ENCODE assay signal across 17 cellular contexts in genomic region chr5:173497685-173498084, GRCh38.
"Had no signal": no experiment of that assay in that cellular context is flagged by ENCODE, and none has a peak within 500 bp of the region (broad histone marks: within the 10 kb centered on the region; RNA-seq: fewer than 3 reads in every experiment).

No MANE protein-coding gene starts in this region.

- H3K4me3 ChIP-seq: left lung, tibial nerve, vagina had no signal

- H3K9ac ChIP-seq: parathyroid adenoma had no signal

- H3K9me3 Mint-ChIP-seq: activated CD4-positive, alpha-beta T cell treated with anti-CD3 and anti-CD28 coated beads, Interleukin-2, amount 10 ng/mL, durations not matched to agents 7 days and 5 days; activated naive CD4-positive, alpha-beta T cell treated with anti-CD3 and anti-CD28 coated beads, Interleukin-2, amount 50 U/mL, for 24 hours; activated T-helper 17 cell treated with anti-CD3 and anti-CD28 coated beads, Interleukin-2, amount 50 U/mL, for 72 hours; neural crest cell; stimulated activated naive CD8-positive, alpha-beta T cell treated with anti-CD3 and anti-CD28 coated beads, Interleukin-15, amount 100 ng/mL, for 72 hours had no signal

- H3K27ac Mint-ChIP-seq: activated CD4-positive, alpha-beta T cell treated with anti-CD3 and anti-CD28 coated beads, Interleukin-2, amount 10 ng/mL, durations not matched to agents 7 days and 5 days; activated naive CD4-positive, alpha-beta T cell treated with anti-CD3 and anti-CD28 coated beads, Interleukin-2, amount 50 U/mL, for 24 hours; activated T-helper 17 cell treated with anti-CD3 and anti-CD28 coated beads, Interleukin-2, amount 50 U/mL, for 72 hours; stimulated activated naive CD8-positive, alpha-beta T cell treated with anti-CD3 and anti-CD28 coated beads, Interleukin-15, amount 100 ng/mL, for 72 hours had no signal

- H3K36me3 ChIP-seq: left lung, tibial nerve, vagina had no signal

- H2AFZ ChIP-seq: parathyroid adenoma had no signal

- H3K79me2 ChIP-seq: parathyroid adenoma had no signal

- H3K27ac ChIP-seq: left lung, parathyroid adenoma, vagina had no signal

- H3K4me1 ChIP-seq: left lung, parathyroid adenoma had no signal

- H3K4me1 Mint-ChIP-seq: activated CD4-positive, alpha-beta T cell treated with anti-CD3 and anti-CD28 coated beads, Interleukin-2, amount 10 ng/mL, durations not matched to agents 7 days and 5 days; activated naive CD4-positive, alpha-beta T cell treated with anti-CD3 and anti-CD28 coated beads, Interleukin-2, amount 50 U/mL, for 24 hours; activated T-helper 17 cell treated with anti-CD3 and anti-CD28 coated beads, Interleukin-2, amount 50 U/mL, for 72 hours; stimulated activated naive CD8-positive, alpha-beta T cell treated with anti-CD3 and anti-CD28 coated beads, Interleukin-15, amount 100 ng/mL, for 72 hours had no signal

- DNase-seq: activated CD4-positive, alpha-beta T cell treated with anti-CD3 and anti-CD28 coated beads, Interleukin-2, amount 10 ng/mL, durations not matched to agents 7 days and 5 days; activated CD4-positive, CD25-positive, alpha-beta regulatory T cell; activated T-cell treated with anti-CD3 and anti-CD28 coated beads for 4 hours; amniotic stem cell; foreskin melanocyte; mesendoderm; stimulated activated CD4-positive, alpha-beta T cell treated with anti-CD3 and anti-CD28 coated beads, Interleukin-12 subunit alpha, Interleukin-12 subunit beta, amount 100 ng/mL, for 4 hours; stimulated activated CD4-positive, alpha-beta T cell treated with anti-CD3 and anti-CD28 coated beads, Interleukin-4, amount 100 ng/mL, for 24 hours; stimulated activated naive CD8-positive, alpha-beta T cell treated with anti-CD3 and anti-CD28 coated beads, Interleukin-15, amount 100 ng/mL, for 72 hours; T-helper 2 cell had no signal

- H3K27me3 ChIP-seq: tibial nerve, vagina had no signal

- H3K36me3 Mint-ChIP-seq: activated naive CD4-positive, alpha-beta T cell treated with anti-CD3 and anti-CD28 coated beads, Interleukin-2, amount 50 U/mL, for 24 hours had no signal

- ATAC-seq: activated T-helper 17 cell treated with anti-CD3 and anti-CD28 coated beads, Interleukin-2, amount 50 U/mL, for 72 hours; left lung; stimulated activated naive CD8-positive, alpha-beta T cell treated with anti-CD3 and anti-CD28 coated beads, Interleukin-15, amount 100 ng/mL, for 72 hours had no signal

- H3K9me3 ChIP-seq: left lung, tibial nerve, vagina had no signal

- H3K27me3 Mint-ChIP-seq: activated CD4-positive, alpha-beta T cell treated with anti-CD3 and anti-CD28 coated beads, Interleukin-2, amount 10 ng/mL, durations not matched to agents 7 days and 5 days had no signal

- H3K4me3 Mint-ChIP-seq: activated CD4-positive, alpha-beta T cell treated with anti-CD3 and anti-CD28 coated beads, Interleukin-2, amount 10 ng/mL, durations not matched to agents 7 days and 5 days; activated naive CD4-positive, alpha-beta T cell treated with anti-CD3 and anti-CD28 coated beads, Interleukin-2, amount 50 U/mL, for 24 hours; activated T-helper 17 cell treated with anti-CD3 and anti-CD28 coated beads, Interleukin-2, amount 50 U/mL, for 72 hours; neural crest cell; stimulated activated naive CD8-positive, alpha-beta T cell treated with anti-CD3 and anti-CD28 coated beads, Interleukin-15, amount 100 ng/mL, for 72 hours had no signal
